Comparison of ENCODE assay signal across 9 cellular contexts in the genomic region with DNA sequence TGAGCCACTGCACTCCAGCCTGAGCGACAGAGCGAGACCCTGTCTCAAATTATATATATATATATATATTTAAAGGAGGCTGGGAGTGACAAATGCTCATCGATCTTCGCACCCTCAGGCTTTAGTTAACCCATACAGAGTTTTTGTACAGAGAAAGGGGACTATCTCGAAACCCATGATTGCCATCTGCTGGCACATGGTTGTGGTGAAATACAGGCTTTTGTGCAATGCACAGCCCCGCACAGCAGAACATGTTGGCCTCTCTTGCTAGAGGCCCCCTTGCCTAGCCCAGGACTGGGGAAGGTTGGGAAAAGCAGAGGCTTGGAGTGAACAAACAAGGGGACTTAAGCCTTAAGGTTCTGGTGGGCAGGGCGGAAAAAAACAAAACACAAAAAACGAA. TPM values are rescaled to one million over a fixed set of nuclear protein-coding genes. Genes with fewer than 3 reads are reported as not detected.
DNase-seq lines count a peak whose midpoint lies in the region; ATAC-seq and TF ChIP-seq lines count a peak whose summit lies in the region.
"Had no signal": no experiment of that assay in that cellular context is flagged by ENCODE, and none has a peak within 500 bp of the region (broad histone marks: within the 10 kb centered on the region; RNA-seq: fewer than 3 reads in every experiment).

No MANE protein-coding gene starts in this region.

- H3K27ac ChIP-seq in WERI-Rb-1 = peak overlapping the region; percentile 64

- no peaks in the 10 kb centered on the region for H3K36me3 ChIP-seq in WERI-Rb-1

- H3K4me3 ChIP-seq in WERI-Rb-1 (ENCODE audit: low read depth, low read length) = no peak overlapping the region

- ATAC-seq in stimulated activated naive CD8-positive, alpha-beta T cell treated with anti-CD3 and anti-CD28 coated beads, Interleukin-15, Interleukin-2, amounts not matched to agents 100 U/mL and 50 U/mL, for 24 hours = no peak
- no peak for ATAC-seq in HG03520 (IDR thresholded peaks at IDR 0.05; ENCODE audit: unreplicated experiment)

- H3K27me3 ChIP-seq in WERI-Rb-1 (ENCODE audit: insufficient read depth, low read depth, severe bottlenecking) = no peaks in the 10 kb centered on the region

- no peaks in the 10 kb centered on the region for H3K9me3 ChIP-seq in WERI-Rb-1 (ENCODE audit: severe bottlenecking)

- TF ChIP-seq CTCF in WERI-Rb-1 (IDR thresholded peaks at IDR 0.05; ENCODE audit: low read depth, low read length) = peak; percentile 61

- DNase-seq in SIG-M5 treated with dmso at 0.1 percent for 504 hours (lab: John Stamatoyannopoulos, UW; ENCODE audit: unreplicated experiment) (peak; percentile 54), SIG-M5 (lab: John Stamatoyannopoulos, UW) (no peak), M059J (ENCODE audit: low read depth) (peak; percentile 58), WERI-Rb-1 (peak; percentile 81), myocyte (ENCODE audit: low read depth) (peak; percentile 25), GM19240 (ENCODE audit: insufficient read length, low spot score) (no peak)
- no peak for DNase-seq in stimulated activated naive CD8-positive, alpha-beta T cell treated with anti-CD3 and anti-CD28 coated beads, Interleukin-15, Interleukin-2, amounts not matched to agents 100 U/mL and 50 U/mL, for 24 hours

RNA-seq across cellular contexts. Expression of a gene that starts 3.6 kb away (rescaled TPM):
- total RNA-seq in M059J (2014; rRNA removed; shearing (Covaris generic)) = not detected in 2 replicates
- not detected in 2 replicates for total RNA-seq in myocyte
- polyA plus RNA-seq in myocyte (2012) = not detected
- total RNA-seq: pulmonary artery endothelial cell had no signal

RNA-seq across cellular contexts. Expression of a gene that starts 29.5 kb away (rescaled TPM):
- not detected in 2 replicates for total RNA-seq in M059J (2014; rRNA removed; shearing (Covaris generic))
- total RNA-seq in myocyte = not detected in 2 replicates
- polyA plus RNA-seq in myocyte (2012) = not detected
- total RNA-seq: pulmonary artery endothelial cell had no signal

RNA-seq across cellular contexts. Expression of a gene that starts 59.5 kb away (rescaled TPM):
- 23.2 and 43.9 TPM in 2 replicates for total RNA-seq in M059J (2014; rRNA removed; shearing (Covaris generic))
- total RNA-seq in myocyte = 124 and 131 TPM in 2 replicates
- 126 TPM for polyA plus RNA-seq in myocyte (2012)

Comparison
In these comparisons a context has a peak if more than half of its experiments do, and no peak if none do; other contexts are left out.
1. DNase-seq: peak in SIG-M5 treated with dmso at 0.1 percent for 504 hours (single experiment), M059J (single experiment), WERI-Rb-1 (single experiment) and myocyte (single experiment); none in SIG-M5 (single experiment), stimulated activated naive CD8-positive, alpha-beta T cell treated with anti-CD3 and anti-CD28 coated beads, Interleukin-15, Interleukin-2, amounts not matched to agents 100 U/mL and 50 U/mL, for 24 hours (single experiment) and GM19240 (single experiment).